Comparison of ENCODE assay signal across 18 cellular contexts in genomic region chr14:74064883-74065282, GRCh38.
"Had no signal": no experiment of that assay in that cellular context is flagged by ENCODE, and none has a peak within 500 bp of the region (broad histone marks: within the 10 kb centered on the region; RNA-seq: fewer than 3 reads in every experiment).

No MANE protein-coding gene starts in this region.

- FAIRE-seq: endometrium had no signal

- H3K9me3 ChIP-seq: ascending aorta, thyroid gland, uterus had no signal

- H3K4me3 Mint-ChIP-seq: activated CD8-positive, alpha-beta T cell treated with anti-CD3 and anti-CD28 coated beads, Interleukin-2, amount 10 ng/mL, durations not matched to agents 7 days and 5 days; natural killer cell treated with Interleukin-12 subunit alpha and Interleukin-12 subunit beta and Interleukin-15 and Interleukin-18, amount 100 ng/mL, for 72 hours; stimulated activated effector memory CD8-positive, alpha-beta T cell treated with anti-CD3 and anti-CD28 coated beads, Interleukin-12 subunit alpha, Interleukin-12 subunit beta, amount 100 ng/mL, for 72 hours; T-helper 17 cell; WTC11 had no signal

- H3K4me3 ChIP-seq: ascending aorta, cardiac muscle cell, thyroid gland, uterus had no signal

- H3K27me3 Mint-ChIP-seq: natural killer cell treated with Interleukin-12 subunit alpha and Interleukin-12 subunit beta and Interleukin-15 and Interleukin-18, amount 100 ng/mL, for 72 hours; T-helper 17 cell had no signal

- H3K9me3 Mint-ChIP-seq: natural killer cell treated with Interleukin-12 subunit alpha and Interleukin-12 subunit beta and Interleukin-15 and Interleukin-18, amount 100 ng/mL, for 72 hours; stimulated activated effector memory CD8-positive, alpha-beta T cell treated with anti-CD3 and anti-CD28 coated beads, Interleukin-12 subunit alpha, Interleukin-12 subunit beta, amount 100 ng/mL, for 72 hours; WTC11 had no signal

- H3K27me3 ChIP-seq: ascending aorta, cardiac muscle cell, foreskin keratinocyte, thyroid gland, uterus had no signal

- ATAC-seq: activated CD8-positive, alpha-beta T cell treated with anti-CD3 and anti-CD28 coated beads, Interleukin-2, amount 10 ng/mL, durations not matched to agents 7 days and 5 days; esophagus mucosa; foreskin keratinocyte; left ventricle myocardium superior; natural killer cell treated with Interleukin-12 subunit alpha and Interleukin-12 subunit beta and Interleukin-15 and Interleukin-18, amount 100 ng/mL, for 72 hours; stimulated activated effector memory CD8-positive, alpha-beta T cell treated with anti-CD3 and anti-CD28 coated beads, Interleukin-12 subunit alpha, Interleukin-12 subunit beta, amount 100 ng/mL, for 72 hours; T-helper 17 cell; WTC11 had no signal

- H3K27ac Mint-ChIP-seq: activated CD8-positive, alpha-beta T cell treated with anti-CD3 and anti-CD28 coated beads, Interleukin-2, amount 10 ng/mL, durations not matched to agents 7 days and 5 days; stimulated activated effector memory CD8-positive, alpha-beta T cell treated with anti-CD3 and anti-CD28 coated beads, Interleukin-12 subunit alpha, Interleukin-12 subunit beta, amount 100 ng/mL, for 72 hours; T-helper 17 cell; WTC11 had no signal

- H3K27ac ChIP-seq: ascending aorta, cardiac muscle cell, foreskin keratinocyte, thyroid gland, uterus had no signal

- H3K4me1 Mint-ChIP-seq: stimulated activated effector memory CD8-positive, alpha-beta T cell treated with anti-CD3 and anti-CD28 coated beads, Interleukin-12 subunit alpha, Interleukin-12 subunit beta, amount 100 ng/mL, for 72 hours; T-helper 17 cell; WTC11 had no signal

- H3K36me3 ChIP-seq: uterus had no signal

- DNase-seq: activated CD4-positive, alpha-beta T cell treated with anti-CD3 and anti-CD28 coated beads for 4 hours; activated CD8-positive, alpha-beta memory T cell treated with anti-CD3 and anti-CD28 coated beads, Interleukin-2, amount 50 U/mL, for 48 hours; activated CD8-positive, alpha-beta T cell treated with anti-CD3 and anti-CD28 coated beads, Interleukin-2, amount 10 ng/mL, durations not matched to agents 7 days and 5 days; activated naive CD4-positive, alpha-beta T cell; foreskin keratinocyte; kidney glomerular epithelial cell; left ventricle myocardium superior; mesendoderm; T-helper 17 cell; thyroid gland; uterus had no signal

- H3K4me1 ChIP-seq: ascending aorta, thyroid gland, uterus had no signal
